21 cellular contexts compared by ENCODE assay signal in genomic region chr15:66134284-66134683, GRCh38.
"Had no signal": no experiment of that assay in that cellular context is flagged by ENCODE, and none has a peak within 500 bp of the region (broad histone marks: within the 10 kb centered on the region; RNA-seq: fewer than 3 reads in every experiment).

No MANE protein-coding gene starts in this region.

- ATAC-seq: foreskin keratinocyte; left colon; psoas muscle; sciatic nerve; stimulated activated memory B cell treated with anti-CD40 and anti-IgM and Interleukin-4, amounts not matched to agents 10 μg/mL and 1 μg/mL and 100 μg/mL, for 72 hours; stimulated activated naive CD8-positive, alpha-beta T cell treated with anti-CD3 and anti-CD28 coated beads, Interleukin-15, amount 100 ng/mL, for 72 hours had no signal

- H3K9me3 ChIP-seq: psoas muscle, spleen had no signal

- H3K79me2 ChIP-seq: hepatocyte had no signal

- H3K36me3 ChIP-seq: spleen had no signal

- H3K4me1 Mint-ChIP-seq: stimulated activated memory B cell treated with anti-CD40 and anti-IgM and Interleukin-4, amounts not matched to agents 10 μg/mL and 1 μg/mL and 100 μg/mL, for 72 hours had no signal

- H3K36me3 Mint-ChIP-seq: naive B cell; stimulated activated memory B cell treated with anti-CD40 and anti-IgM and Interleukin-4, amounts not matched to agents 10 μg/mL and 1 μg/mL and 100 μg/mL, for 72 hours had no signal

- H3K4me2 ChIP-seq: hepatocyte had no signal

- DNase-seq: erythroblast; foreskin keratinocyte; head of caudate nucleus; kidney; left colon; mesendoderm; naive B cell; psoas muscle; spleen; stimulated activated CD4-positive, alpha-beta T cell treated with anti-CD3 and anti-CD28 coated beads, Interleukin-15, amount 100 ng/mL, for 24 hours; stimulated activated CD4-positive, alpha-beta T cell treated with anti-CD3 and anti-CD28 coated beads, Interleukin-1b, Interleukin-23, amount 100 ng/mL, for 48 hours; stimulated activated CD4-positive, alpha-beta T cell treated with anti-CD3 and anti-CD28 coated beads, Interleukin-4, amount 100 ng/mL, for 24 hours; stimulated activated naive CD8-positive, alpha-beta T cell treated with anti-CD3 and anti-CD28 coated beads, Interleukin-15, amount 100 ng/mL, for 72 hours; trophoblast cell had no signal

- H3K4me1 ChIP-seq: foreskin keratinocyte, psoas muscle had no signal

- H3K27me3 Mint-ChIP-seq: stimulated activated naive CD8-positive, alpha-beta T cell treated with anti-CD3 and anti-CD28 coated beads, Interleukin-15, amount 100 ng/mL, for 72 hours had no signal

- H3K4me3 Mint-ChIP-seq: dendritic cell treated with granulocyte-macrophage colony-stimulating factor and Interleukin-4, amounts not matched to agents 40 ng/mL and 50 ng/mL, for 4 days; naive B cell; nephron; stimulated activated memory B cell treated with anti-CD40 and anti-IgM and Interleukin-4, amounts not matched to agents 10 μg/mL and 1 μg/mL and 100 μg/mL, for 72 hours; stimulated activated naive CD8-positive, alpha-beta T cell treated with anti-CD3 and anti-CD28 coated beads, Interleukin-15, amount 100 ng/mL, for 72 hours had no signal

- H3K9me3 Mint-ChIP-seq: dendritic cell treated with granulocyte-macrophage colony-stimulating factor and Interleukin-4, amounts not matched to agents 40 ng/mL and 50 ng/mL, for 4 days; naive B cell; nephron; stimulated activated memory B cell treated with anti-CD40 and anti-IgM and Interleukin-4, amounts not matched to agents 10 μg/mL and 1 μg/mL and 100 μg/mL, for 72 hours; stimulated activated naive CD8-positive, alpha-beta T cell treated with anti-CD3 and anti-CD28 coated beads, Interleukin-15, amount 100 ng/mL, for 72 hours had no signal

- FAIRE-seq: colon, endothelial cell of umbilical vein, kidney had no signal

- H2AFZ ChIP-seq: hepatocyte had no signal

- H3K27me3 ChIP-seq: hepatocyte had no signal

- H3K27ac Mint-ChIP-seq: dendritic cell treated with granulocyte-macrophage colony-stimulating factor and Interleukin-4, amounts not matched to agents 40 ng/mL and 50 ng/mL, for 4 days; naive B cell; nephron; stimulated activated memory B cell treated with anti-CD40 and anti-IgM and Interleukin-4, amounts not matched to agents 10 μg/mL and 1 μg/mL and 100 μg/mL, for 72 hours had no signal

- H3K4me3 ChIP-seq: hepatocyte, psoas muscle, spleen had no signal

- H3K27ac ChIP-seq: foreskin keratinocyte, hepatocyte, psoas muscle, spleen had no signal
